Comparison of ENCODE assay signal across 8 cellular contexts in the genomic region with DNA sequence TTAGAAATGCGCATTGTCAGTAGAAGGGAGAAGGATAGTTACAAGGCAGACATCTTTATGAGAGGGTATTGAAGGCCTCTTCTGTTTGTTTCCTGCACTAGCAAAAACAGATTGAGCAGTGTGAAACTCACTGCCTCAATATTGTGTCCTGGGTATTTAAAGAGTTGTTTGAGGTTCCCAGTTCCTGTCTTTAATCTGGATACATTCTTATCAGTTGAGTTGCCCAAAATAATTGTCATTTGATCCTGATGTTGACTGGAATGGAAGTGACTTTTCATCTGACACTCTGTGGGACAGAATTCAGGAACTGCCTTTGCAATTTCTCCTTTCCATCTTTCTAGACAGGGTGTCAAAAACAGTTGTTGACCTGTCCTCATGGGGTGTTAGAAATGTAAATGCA. TPM values are rescaled to one million over a fixed set of nuclear protein-coding genes. Genes with fewer than 3 reads are reported as not detected.
DNase-seq lines count a peak whose midpoint lies in the region; ATAC-seq and TF ChIP-seq lines count a peak whose summit lies in the region.

No MANE protein-coding gene starts in this region.

- H3K27ac Mint-ChIP-seq in HFFc6 = peak overlapping the region; percentile 86
- H3K27ac Mint-ChIP-seq in MCF 10A (ENCODE audit: low read depth, unreplicated experiment) = peak overlapping the region; percentile 92
- H3K27ac Mint-ChIP-seq in naive B cell = peak overlapping the region in 5 of 6 donors; percentile 10 to 98 (median 94)

- POLR2A ChIA-PET in MCF 10A (lab: Yijun Ruan, JAX) = interaction anchor here (0.6 to 2.8 kb wide), 22 partner anchors 9 to 847 kb away, joined by 3 to 36 read pairs (median 5); a partner anchor contains a TSS

- 0 out of 2 replicates have a peak, but pooled peaks cover 6% of the 10 kb centered on the region for H3K36me3 Mint-ChIP-seq in HFFc6 (ENCODE audit: low read depth)
- peaks cover 30% of the 10 kb centered on the region for H3K36me3 Mint-ChIP-seq in MCF 10A (ENCODE audit: insufficient read depth, unreplicated experiment)
- peaks cover 0 to 8% of the 10 kb centered on the region in 2 donors for H3K36me3 Mint-ChIP-seq in naive B cell

- ATAC-seq in naive B cell (ENCODE audit: low read depth in 2 of 2) = no peak
- ATAC-seq in GM18873 (IDR thresholded peaks at IDR 0.05; ENCODE audit: low FRiP score, unreplicated experiment) = no peak

- H3K4me1 Mint-ChIP-seq in HFFc6 (ENCODE audit: low read depth) (peaks cover 53% of the 10 kb centered on the region), MCF 10A (ENCODE audit: insufficient read depth, unreplicated experiment) (peaks cover 37% of the 10 kb centered on the region), naive B cell (peaks cover 38 to 58% (median 53%) of the 10 kb centered on the region in 3 donors)

- CTCF ChIA-PET in MCF 10A (lab: Yijun Ruan, JAX) = interaction anchor here (0.8 to 2.3 kb wide), 4 partner anchors 29 to 138 kb away, joined by 4 to 6 read pairs (median 4); a partner anchor contains a TSS

- H3K4me3 Mint-ChIP-seq in HFFc6 = peak overlapping the region; percentile 96
- peak overlapping the region; percentile 92 for H3K4me3 Mint-ChIP-seq in MCF 10A (ENCODE audit: unreplicated experiment)
- peak overlapping the region in 7 of 8 donors; percentile 94 to 99 (median 97) for H3K4me3 Mint-ChIP-seq in naive B cell

- DNase-seq in A172 (ENCODE audit: low spot score) (peak; percentile 19), HFFc6 (no peak), MCF 10A (ENCODE audit: unreplicated experiment) (no peak), naive B cell (no peak)
- DNase-seq in NK-92 treated with Interleukin-12 subunit alpha and Interleukin-12 subunit beta, amount 100 ng/mL, for 24 hours (lab: John Stamatoyannopoulos, UW) = no peak
- no peak for DNase-seq in activated naive CD4-positive, alpha-beta T cell treated with Interleukin-2 at 50 U/mL for 16 hours
- DNase-seq in effector CD4-positive, alpha-beta T cell = no peak

- intact Hi-C loops in MCF 10A (cut with micrococcal nuclease) = no loop called here

- TF ChIP-seq CTCF in HFFc6 (IDR thresholded peaks at IDR 0.05) = no peak
- TF ChIP-seq CTCF in MCF 10A (IDR thresholded peaks at IDR 0.05; ENCODE audit: unreplicated experiment) = no peak

- H3K27me3 Mint-ChIP-seq in HFFc6 (ENCODE audit: insufficient read depth) = no peaks in the 10 kb centered on the region
- H3K27me3 Mint-ChIP-seq in MCF 10A (ENCODE audit: insufficient read depth, unreplicated experiment) = no peaks in the 10 kb centered on the region
- H3K27me3 Mint-ChIP-seq in naive B cell = no peaks in the 10 kb centered on the region

- H3K9me3 Mint-ChIP-seq in HFFc6 (no peaks in the 10 kb centered on the region), MCF 10A (ENCODE audit: unreplicated experiment) (no peaks in the 10 kb centered on the region), naive B cell (no peaks in the 10 kb centered on the region)

- no TSS peak for BruUV-seq in MCF 10A (replicated peaks; lab: Mats Ljungman, UMichigan)

RNA-seq across cellular contexts. Expression of a gene that starts 1.7 kb away (rescaled TPM):
- 23.4 and 24.1 TPM in 2 replicates for total RNA-seq in A172 (2014; rRNA removed; shearing (Covaris generic))
- total RNA-seq in HFFc6 (2021; fragmentation: NEBNext Ultra II Directional; extraction: Animal tissue kit (Norgen Biotek cat#: 25700)) = 10 to 100 TPM; 29.6 to 56.7 (median 37.1) TPM
- 56.0 and 60.5 TPM in 2 replicates for total RNA-seq in MCF 10A (2022)
- 10 to 100 TPM; 42.5 to 81.0 (median 62.8) TPM for polyA plus RNA-seq in naive B cell (ENCODE audit: low read depth in 6 of 6)

RNA-seq across cellular contexts. Expression of a gene that starts 37.3 kb away (rescaled TPM):
- total RNA-seq in A172 (2014; rRNA removed; shearing (Covaris generic)) = 569 and 659 TPM in 2 replicates
- total RNA-seq in HFFc6 (2021; fragmentation: NEBNext Ultra II Directional; extraction: Animal tissue kit (Norgen Biotek cat#: 25700)) = 1,000 to 10,000 TPM; 1,059 to 1,221 (median 1,100) TPM
- total RNA-seq in MCF 10A (2022) = 137 and 143 TPM in 2 replicates
- polyA plus RNA-seq in naive B cell (ENCODE audit: low read depth in 6 of 6) = not detected
